In genomic region chr1:113255038-113255727, GRCh38 we compare ENCODE assay signal across 14 cellular contexts.
DNase-seq lines count a peak whose midpoint lies in the region; ATAC-seq and TF ChIP-seq lines count a peak whose summit lies in the region.
"Had no signal": no experiment of that assay in that cellular context is flagged by ENCODE, and none has a peak within 500 bp of the region (broad histone marks: within the 10 kb centered on the region; RNA-seq: fewer than 3 reads in every experiment).

No MANE protein-coding gene starts in this region.

- H3K9me3 ChIP-seq in Caco-2: no peaks in the 10 kb centered on the region
- no peaks in the 10 kb centered on the region for H3K9me3 ChIP-seq in esophagus (ENCODE audit: control insufficient read depth in 2 of 2, insufficient read depth in 1 of 2, low read depth in 1 of 2, low read length in 1 of 2)

- H3K4me3 Mint-ChIP-seq in Caco-2 (ENCODE audit: unreplicated experiment): peak overlapping the region; percentile 3
- no peak overlapping the region for H3K4me3 Mint-ChIP-seq in nephron progenitor cell
- no peak overlapping the region for H3K4me3 Mint-ChIP-seq in immature natural killer cell
- H3K4me3 Mint-ChIP-seq: stimulated activated naive CD8-positive, alpha-beta T cell treated with anti-CD3 and anti-CD28 coated beads, Interleukin-15, amount 100 ng/mL, for 72 hours had no signal

- TF ChIP-seq CTCF in Caco-2 (IDR thresholded peaks at IDR 0.05; ENCODE audit: insufficient read depth in 1 of 2, low read depth in 1 of 2, low read length in 1 of 2, severe bottlenecking in 1 of 2, unreplicated experiment in 1 of 2) (no peak), nephron progenitor cell (IDR thresholded peaks at IDR 0.05) (no peak)

- H3K4me3 ChIP-seq in Caco-2 (ENCODE audit: low read depth, low read length) (no peak overlapping the region), esophagus (ENCODE audit: low read depth in 1 of 2, low read length in 2 of 2) (no peak overlapping the region)

- H3K36me3 ChIP-seq in Caco-2 (ENCODE audit: control insufficient read depth, insufficient read depth, low read length) (no peaks in the 10 kb centered on the region), esophagus (ENCODE audit: control insufficient read depth in 2 of 2, insufficient read depth in 2 of 2, low read length in 1 of 2) (no peaks in the 10 kb centered on the region)
- H3K36me3 ChIP-seq: WERI-Rb-1 had no signal

- H3K27ac ChIP-seq in esophagus (ENCODE audit: low read depth in 2 of 2, low read length in 1 of 2): peak overlapping the region; percentile 94
- H3K27ac ChIP-seq: WERI-Rb-1 had no signal

- H3K9me3 Mint-ChIP-seq in Caco-2 (ENCODE audit: unreplicated experiment) (peaks cover 14% of the 10 kb centered on the region), nephron progenitor cell (peaks cover 9% of the 10 kb centered on the region), immature natural killer cell (peaks cover 0 to 2% (median 0%) of the 10 kb centered on the region in 6 donors)
- H3K9me3 Mint-ChIP-seq: stimulated activated naive CD8-positive, alpha-beta T cell treated with anti-CD3 and anti-CD28 coated beads, Interleukin-15, amount 100 ng/mL, for 72 hours had no signal

- H3K4me1 ChIP-seq in Caco-2 (peaks cover 18% of the 10 kb centered on the region), esophagus (ENCODE audit: control insufficient read depth in 2 of 2, insufficient read depth in 2 of 2, low read length in 1 of 2) (peaks cover 2 to 15% of the 10 kb centered on the region in 2 donors)

- H3K27ac Mint-ChIP-seq in Caco-2 (ENCODE audit: unreplicated experiment) (peak overlapping the region; percentile 37), nephron progenitor cell (peak overlapping the region; percentile 90), immature natural killer cell (no peak overlapping the region)

- H3K36me3 Mint-ChIP-seq in Caco-2 (ENCODE audit: insufficient read depth, unreplicated experiment) (no peaks in the 10 kb centered on the region), nephron progenitor cell (ENCODE audit: low read depth) (no peaks in the 10 kb centered on the region), immature natural killer cell (no peaks in the 10 kb centered on the region)

- intact Hi-C loops in Caco-2 (cut with micrococcal nuclease; ENCODE audit: unreplicated experiment): no loop called here

- POLR2A ChIA-PET in Caco-2 (lab: Charles Lee): no interaction called here

- WGBS in esophagus, 2 donors: 33% methylated on average over 7 of the region's 7 CpGs

- H3K27me3 ChIP-seq in Caco-2 (replicated peaks; ENCODE audit: control insufficient read depth, insufficient read depth, low read length): no peaks in the 10 kb centered on the region
- H3K27me3 ChIP-seq in esophagus (ENCODE audit: control insufficient read depth in 1 of 2, insufficient read depth in 2 of 2, low read length in 2 of 2): peaks cover 0 to 3% of the 10 kb centered on the region in 2 donors

- ATAC-seq in HG03175 (IDR thresholded peaks at IDR 0.05; ENCODE audit: unreplicated experiment): no peak
- ATAC-seq: stimulated activated naive CD8-positive, alpha-beta T cell treated with anti-CD3 and anti-CD28 coated beads, Interleukin-15, amount 100 ng/mL, for 72 hours had no signal

- CTCF ChIA-PET in Caco-2 (lab: Charles Lee): no interaction called here

- no peak for DNase-seq in Caco-2
- peak; percentile 87 for DNase-seq in NCI-H1105 treated with DMSO at 0.1 percent for 48 hours (lab: John Stamatoyannopoulos, UW)
- DNase-seq in nephron progenitor cell: no peak
- DNase-seq in HCEC 1CT: no peak
- no peak for DNase-seq in immature natural killer cell
- DNase-seq in cerebellar nuclear complex (lab: John Stamatoyannopoulos, UW): no peak
- DNase-seq: activated gamma-delta T cell; aorta; nucleus accumbens; OCI-M1; stimulated activated naive CD8-positive, alpha-beta T cell treated with anti-CD3 and anti-CD28 coated beads, Interleukin-15, amount 100 ng/mL, for 72 hours; WERI-Rb-1 had no signal

- BruUV-seq in Caco-2 (replicated peaks; lab: Mats Ljungman, UMichigan): no TSS peak

- H3K4me1 Mint-ChIP-seq in Caco-2 (ENCODE audit: low read depth, unreplicated experiment) (peaks cover 18% of the 10 kb centered on the region), nephron progenitor cell (peaks cover 41% of the 10 kb centered on the region), immature natural killer cell (no peaks in the 10 kb centered on the region)
- H3K4me1 Mint-ChIP-seq: stimulated activated naive CD8-positive, alpha-beta T cell treated with anti-CD3 and anti-CD28 coated beads, Interleukin-15, amount 100 ng/mL, for 72 hours had no signal

- H3K27me3 Mint-ChIP-seq in Caco-2 (ENCODE audit: insufficient read depth, unreplicated experiment) (no peaks in the 10 kb centered on the region), nephron progenitor cell (ENCODE audit: low read depth, poor library complexity) (peaks cover 17% of the 10 kb centered on the region), immature natural killer cell (ENCODE audit: low read depth in 3 of 3) (peaks cover 3% of the 10 kb centered on the region in 3 donors)

Comparison
In these comparisons a context has a peak if more than half of its experiments do, and no peak if none do; other contexts are left out.
1. H3K27ac Mint-ChIP-seq: peak in Caco-2 (single experiment) and nephron progenitor cell (single experiment); none in immature natural killer cell (0 of 6).